16 cellular contexts compared by ENCODE assay signal in the genomic region with DNA sequence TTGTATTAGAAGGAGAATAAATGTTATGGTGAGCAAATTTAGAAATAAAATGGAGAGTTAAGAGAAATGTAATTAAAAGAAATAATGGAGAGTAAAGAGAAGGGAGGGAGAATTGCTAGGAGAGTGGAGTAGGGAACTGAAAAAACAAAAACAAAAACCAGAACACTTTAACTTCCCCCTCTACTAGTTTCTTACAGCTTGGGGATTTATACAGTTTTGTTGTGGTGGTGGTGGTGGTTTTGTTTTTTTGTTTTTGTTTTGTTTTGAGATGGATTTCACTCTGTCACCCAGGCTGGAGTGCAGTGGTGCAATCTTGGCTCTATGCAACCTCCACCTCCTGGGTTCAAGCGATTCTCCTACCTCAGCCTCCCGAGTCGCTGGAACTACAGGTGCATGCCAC.
DNase-seq lines count a peak whose midpoint lies in the region; ATAC-seq and FAIRE-seq lines count a peak whose summit lies in the region.
"Had no signal": no experiment of that assay in that cellular context is flagged by ENCODE, and none has a peak within 500 bp of the region (broad histone marks: within the 10 kb centered on the region; RNA-seq: fewer than 3 reads in every experiment).

No MANE protein-coding gene starts in this region.

- H3K27me3 ChIP-seq in right cardiac atrium (ENCODE audit: control insufficient read depth, insufficient read depth) (no peaks in the 10 kb centered on the region), neuronal stem cell (ENCODE audit: control insufficient read depth in 3 of 3, insufficient read depth in 3 of 3, low read depth in 1 of 3, low read length in 3 of 3) (no peaks in the 10 kb centered on the region)

- no peak overlapping the region for H3K23ac ChIP-seq in neuronal stem cell (ENCODE audit: low read depth, low read length, poor library complexity)

- H3K14ac ChIP-seq in neuronal stem cell (ENCODE audit: low read length), result no peak overlapping the region

- no peak overlapping the region for H2BK15ac ChIP-seq in neuronal stem cell (ENCODE audit: low read length)

- H4K91ac ChIP-seq in neuronal stem cell (ENCODE audit: low read depth, low read length, poor library complexity), result no peak overlapping the region

- H3K4me1 ChIP-seq in right cardiac atrium (ENCODE audit: control insufficient read depth, insufficient read depth, low read length) (no peaks in the 10 kb centered on the region), neuronal stem cell (ENCODE audit: control insufficient read depth in 2 of 2, insufficient read depth in 1 of 2, low read depth in 1 of 2, low read length in 2 of 2) (no peaks in the 10 kb centered on the region)

- FAIRE-seq in GM18507 (lab: Jason Lieb, UNC), result peak; percentile 83
- FAIRE-seq: endothelial cell of umbilical vein had no signal

- H3K9me3 ChIP-seq in right cardiac atrium (ENCODE audit: control insufficient read depth, low read length), result no peaks in the 10 kb centered on the region
- peaks cover 0 to 6% of the 10 kb centered on the region in 2 donors for H3K9me3 ChIP-seq in neuronal stem cell (replicated peaks in 1 of 2; ENCODE audit: control insufficient read depth in 2 of 2, insufficient read depth in 1 of 2, low read depth in 1 of 2, low read length in 2 of 2)

- WGBS in right cardiac atrium, result 97% methylated on average over 3 of the region's 3 CpGs
- no CpG with 5 or more reads among the region's 3 CpGs for WGBS in neuronal stem cell (ENCODE audit: extremely low coverage in 2 of 2, insufficient read length in 2 of 2, insufficient replicate concordance in 1 of 2), 2 donors

- peak; percentile 82 for ATAC-seq in GM19467 (IDR thresholded peaks at IDR 0.05; ENCODE audit: unreplicated experiment)
- ATAC-seq in HG02870 (IDR thresholded peaks at IDR 0.05; ENCODE audit: unreplicated experiment), result peak; percentile 96
- ATAC-seq in HG03460 (IDR thresholded peaks at IDR 0.05; ENCODE audit: unreplicated experiment), result peak; percentile 86
- no peak for ATAC-seq in right cardiac atrium

- no peak overlapping the region for H3K27ac ChIP-seq in right cardiac atrium (ENCODE audit: low read length)
- no peak overlapping the region for H3K27ac ChIP-seq in neuronal stem cell (replicated peaks; ENCODE audit: low read length)
- H3K27ac ChIP-seq: VCaP had no signal

- H2BK5ac ChIP-seq in neuronal stem cell (ENCODE audit: low read length), result no peak overlapping the region

- H2AK5ac ChIP-seq in neuronal stem cell (ENCODE audit: low read depth, low read length), result no peak overlapping the region

- H4K8ac ChIP-seq in neuronal stem cell (ENCODE audit: low read depth, low read length), result no peak overlapping the region

- H3K36me3 ChIP-seq in neuronal stem cell (replicated peaks in 1 of 2; ENCODE audit: control insufficient read depth in 2 of 2, insufficient read depth in 2 of 2, low read length in 2 of 2), result no peaks in the 10 kb centered on the region

- H3K18ac ChIP-seq in neuronal stem cell (ENCODE audit: low read length), result no peak overlapping the region

- H3K4me3 ChIP-seq in right cardiac atrium (ENCODE audit: low read length) (no peak overlapping the region), neuronal stem cell (ENCODE audit: low read length in 2 of 2) (no peak overlapping the region)

- intact Hi-C loops in right cardiac atrium (cut with DNase I), result no loop called here

- H2BK12ac ChIP-seq in neuronal stem cell (ENCODE audit: low read length), result no peak overlapping the region

- H2BK120ac ChIP-seq in neuronal stem cell (ENCODE audit: low read depth, low read length), result no peak overlapping the region

- H3K4ac ChIP-seq in neuronal stem cell (ENCODE audit: low read length), result no peak overlapping the region

- no peak overlapping the region for H2AFZ ChIP-seq in neuronal stem cell (ENCODE audit: low read length)

- no peak overlapping the region for H3K4me2 ChIP-seq in neuronal stem cell (ENCODE audit: insufficient read depth, low read length, poor library complexity, severe bottlenecking)

- no peak for DNase-seq in GM18507 (ENCODE audit: extremely low spot score, insufficient read length, low read depth)
- DNase-seq in right cardiac atrium, result no peak
- no peak for DNase-seq in NCI-H226
- DNase-seq in H4 (ENCODE audit: low spot score), result no peak
- no peak for DNase-seq in neuronal stem cell (ENCODE audit: low spot score)
- DNase-seq: activated T-cell treated with anti-CD3 and anti-CD28 coated beads for 4 hours; GF-D8; mesendoderm; NCI-H446; SHP77 treated with DMSO at 0.1 percent for 48 hours; stimulated activated CD4-positive, alpha-beta T cell treated with anti-CD3 and anti-CD28 coated beads, Interleukin-4, amount 100 ng/mL, for 4 hours had no signal

- H3K79me1 ChIP-seq in neuronal stem cell (ENCODE audit: low read depth, low read length), result no peaks in the 10 kb centered on the region

- no peak overlapping the region for H3K9ac ChIP-seq in neuronal stem cell (ENCODE audit: low read depth, low read length, poor library complexity)

Comparison
In these comparisons a context has a peak if more than half of its experiments do, and no peak if none do; other contexts are left out.
1. ATAC-seq: peak in GM19467 (single experiment), HG02870 (single experiment) and HG03460 (single experiment); none in right cardiac atrium (0 of 2).